ENCODE assay signal across 16 cellular contexts in the genomic region with DNA sequence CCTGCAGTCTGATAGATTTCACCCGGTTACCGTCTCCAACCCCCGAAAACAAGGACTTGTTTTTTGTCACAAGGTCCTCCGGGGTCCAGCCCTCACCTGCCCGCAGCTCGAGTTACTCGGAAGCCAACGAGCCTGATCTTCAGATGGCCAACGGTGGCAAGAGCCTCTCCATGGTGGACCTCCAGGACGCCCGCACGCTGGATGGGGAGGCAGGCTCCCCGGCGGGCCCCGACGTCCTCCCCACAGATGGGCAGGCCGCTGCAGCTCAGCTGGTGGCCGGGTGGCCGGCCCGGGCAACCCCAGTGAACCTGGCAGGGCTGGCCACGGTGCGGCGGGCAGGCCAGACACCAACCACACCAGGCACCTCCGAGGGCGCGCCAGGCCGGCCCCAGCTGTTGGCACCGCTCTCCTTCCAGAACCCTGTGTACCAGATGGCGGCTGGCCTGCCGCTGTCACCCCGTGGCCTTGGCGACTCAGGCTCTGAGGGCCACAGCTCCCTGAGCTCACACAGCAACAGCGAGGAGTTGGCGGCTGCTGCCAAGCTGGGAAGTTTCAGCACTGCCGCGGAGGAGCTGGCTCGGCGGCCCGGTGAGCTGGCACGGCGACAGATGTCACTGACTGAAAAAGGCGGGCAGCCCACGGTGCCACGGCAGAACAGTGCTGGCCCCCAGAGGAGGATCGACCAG.
DNase-seq lines count a peak whose midpoint lies in the region; ATAC-seq, FAIRE-seq and TF ChIP-seq lines count a peak whose summit lies in the region.
"Had no signal": no experiment of that assay in that cellular context is flagged by ENCODE, and none has a peak within 500 bp of the region (broad histone marks: within the 10 kb centered on the region; RNA-seq: fewer than 3 reads in every experiment).

No MANE protein-coding gene starts in this region.

- no peaks in the 10 kb centered on the region for H3K27me3 ChIP-seq in heart left ventricle
- H3K27me3 ChIP-seq in small intestine (ENCODE audit: control insufficient read depth in 2 of 2, insufficient read depth in 2 of 2, low read length in 2 of 2) = no peaks in the 10 kb centered on the region

- no peaks in the 10 kb centered on the region for H3K9me3 Mint-ChIP-seq in stimulated activated naive CD8-positive, alpha-beta T cell treated with anti-CD3 and anti-CD28 coated beads, Interleukin-15, amount 100 ng/mL, for 72 hours
- H3K9me3 Mint-ChIP-seq: activated T-helper 17 cell treated with anti-CD3 and anti-CD28 coated beads, Interleukin-2, amount 50 U/mL, for 72 hours; T-helper 2 cell treated with Interferon-gamma antibody and Interleukin-4, amounts not matched to agents 5 μg/mL and 100 μg/mL, for 36 hours had no signal

- no peak for DNase-seq in stimulated activated naive CD8-positive, alpha-beta T cell treated with anti-CD3 and anti-CD28 coated beads, Interleukin-15, amount 100 ng/mL, for 72 hours
- no peak for DNase-seq in stimulated activated naive CD8-positive, alpha-beta T cell treated with anti-CD3 and anti-CD28 coated beads, Interleukin-15, Interleukin-2, amounts not matched to agents 100 U/mL and 50 U/mL, for 24 hours
- peak; percentile 56 to 91 (median 82) for DNase-seq in heart left ventricle
- peak; percentile 51 for DNase-seq in occipital lobe (lab: John Stamatoyannopoulos, UW)
- no peak for DNase-seq in small intestine
- no peak for DNase-seq in mesenteric fat pad (ENCODE audit: low spot score)
- DNase-seq: activated CD4-positive, alpha-beta T cell treated with anti-CD3 and anti-CD28 coated beads, Interleukin-2, amount 50 U/mL, for 4 hours; NCI-H187 treated with DMSO at 0.1 percent for 48 hours; NCI-H69 had no signal

- H3K4me3 ChIP-seq in heart left ventricle (no peak overlapping the region), small intestine (ENCODE audit: low read depth in 1 of 2, low read length in 2 of 2) (no peak overlapping the region)
- H3K4me3 ChIP-seq: HAP-1 had no signal

- TF ChIP-seq POLR2A in heart left ventricle (IDR thresholded peaks at IDR 0.05) = no peak

- H3K27ac ChIP-seq in heart left ventricle = peak overlapping the region in 9 of 12 donors; percentile 14 to 77 (median 40)
- H3K27ac ChIP-seq in small intestine (ENCODE audit: low read depth in 1 of 2, low read length in 1 of 2) = no peak overlapping the region
- H3K27ac ChIP-seq: KMS-11 had no signal

- no peaks in the 10 kb centered on the region for H3K4me1 Mint-ChIP-seq in stimulated activated naive CD8-positive, alpha-beta T cell treated with anti-CD3 and anti-CD28 coated beads, Interleukin-15, amount 100 ng/mL, for 72 hours
- H3K4me1 Mint-ChIP-seq: activated T-helper 17 cell treated with anti-CD3 and anti-CD28 coated beads, Interleukin-2, amount 50 U/mL, for 72 hours had no signal

- TF ChIP-seq CTCF in heart left ventricle (IDR thresholded peaks at IDR 0.05) = no peak

- no peaks in the 10 kb centered on the region for H3K27me3 Mint-ChIP-seq in stimulated activated naive CD8-positive, alpha-beta T cell treated with anti-CD3 and anti-CD28 coated beads, Interleukin-15, amount 100 ng/mL, for 72 hours

- H3K9me3 ChIP-seq in heart left ventricle (peaks cover 0 to under 1% (median 0%) of the 10 kb centered on the region in 12 donors), small intestine (ENCODE audit: control insufficient read depth, low read depth) (no peaks in the 10 kb centered on the region)
- H3K9me3 ChIP-seq: HAP-1 had no signal

- peak; percentile 5 for ATAC-seq in stimulated activated naive CD8-positive, alpha-beta T cell treated with anti-CD3 and anti-CD28 coated beads, Interleukin-15, amount 100 ng/mL, for 72 hours
- ATAC-seq in stimulated activated naive CD8-positive, alpha-beta T cell treated with anti-CD3 and anti-CD28 coated beads, Interleukin-15, Interleukin-2, amounts not matched to agents 100 U/mL and 50 U/mL, for 24 hours = no peak
- peak; percentile 85 to 91 (median 88) for ATAC-seq in heart left ventricle
- ATAC-seq in HG03135 (IDR thresholded peaks at IDR 0.05; ENCODE audit: unreplicated experiment) = no peak
- no peak for ATAC-seq in GM19467 (IDR thresholded peaks at IDR 0.05; ENCODE audit: unreplicated experiment)
- ATAC-seq: activated T-helper 17 cell treated with anti-CD3 and anti-CD28 coated beads, Interleukin-2, amount 50 U/mL, for 72 hours had no signal

- no peak overlapping the region for H3K4me3 Mint-ChIP-seq in stimulated activated naive CD8-positive, alpha-beta T cell treated with anti-CD3 and anti-CD28 coated beads, Interleukin-15, amount 100 ng/mL, for 72 hours
- H3K4me3 Mint-ChIP-seq: activated T-helper 17 cell treated with anti-CD3 and anti-CD28 coated beads, Interleukin-2, amount 50 U/mL, for 72 hours; T-helper 2 cell treated with Interferon-gamma antibody and Interleukin-4, amounts not matched to agents 5 μg/mL and 100 μg/mL, for 36 hours had no signal

- H3K27ac Mint-ChIP-seq in stimulated activated naive CD8-positive, alpha-beta T cell treated with anti-CD3 and anti-CD28 coated beads, Interleukin-15, amount 100 ng/mL, for 72 hours = no peak overlapping the region
- H3K27ac Mint-ChIP-seq: activated T-helper 17 cell treated with anti-CD3 and anti-CD28 coated beads, Interleukin-2, amount 50 U/mL, for 72 hours; T-helper 2 cell treated with Interferon-gamma antibody and Interleukin-4, amounts not matched to agents 5 μg/mL and 100 μg/mL, for 36 hours had no signal

- no peak for FAIRE-seq in small intestine (lab: Jason Lieb, UNC)
- FAIRE-seq: bronchial epithelial cell had no signal

- 79 to 96% (median 84%) methylated on average over 19 to 45 of the region's 45 CpGs for WGBS in heart left ventricle, 4 donors
- 92 to 93% (median 93%) methylated on average over 44 to 45 of the region's 45 CpGs for WGBS in small intestine, 3 donors

- H3K36me3 ChIP-seq in heart left ventricle (peaks cover 6 to 100% (median 89%) of the 10 kb centered on the region in 9 donors), small intestine (ENCODE audit: control insufficient read depth in 2 of 2, insufficient read depth in 2 of 2, low read length in 2 of 2) (peaks cover 13 to 22% of the 10 kb centered on the region in 2 donors)

- intact Hi-C loops in heart left ventricle (cut with DNase I) = no loop called here

- H3K4me1 ChIP-seq in heart left ventricle (peaks cover 0 to 62% (median 7%) of the 10 kb centered on the region in 12 donors), small intestine (ENCODE audit: control insufficient read depth in 2 of 2, insufficient read depth in 1 of 2, low read depth in 1 of 2, low read length in 1 of 2) (no peaks in the 10 kb centered on the region)
- H3K4me1 ChIP-seq: HAP-1 had no signal

Comparison
In these comparisons a context has a peak if more than half of its experiments do, and no peak if none do; other contexts are left out.
1. ATAC-seq: peak in stimulated activated naive CD8-positive, alpha-beta T cell treated with anti-CD3 and anti-CD28 coated beads, Interleukin-15, amount 100 ng/mL, for 72 hours (single experiment) and heart left ventricle (4 of 4); none in stimulated activated naive CD8-positive, alpha-beta T cell treated with anti-CD3 and anti-CD28 coated beads, Interleukin-15, Interleukin-2, amounts not matched to agents 100 U/mL and 50 U/mL, for 24 hours (single experiment), HG03135 (single experiment) and GM19467 (single experiment).
2. DNase-seq: peak in heart left ventricle (5 of 5) and occipital lobe (single experiment); none in stimulated activated naive CD8-positive, alpha-beta T cell treated with anti-CD3 and anti-CD28 coated beads, Interleukin-15, amount 100 ng/mL, for 72 hours (0 of 2), stimulated activated naive CD8-positive, alpha-beta T cell treated with anti-CD3 and anti-CD28 coated beads, Interleukin-15, Interleukin-2, amounts not matched to agents 100 U/mL and 50 U/mL, for 24 hours (single experiment), small intestine (single experiment) and mesenteric fat pad (single experiment).
3. H3K27ac ChIP-seq: peak in heart left ventricle (9 of 12); none in small intestine (0 of 2).